1 cellular context compared by ENCODE assay signal in genomic region chr14:25756880-25757279, GRCh38.
TF ChIP-seq lines count a peak whose summit lies in the region.

No MANE protein-coding gene starts in this region.

TF ChIP-seq in H1, 55 proteins besides CTCF, POLR2A, EP300 and RAD21 (continued from another document):
- TF ChIP-seq SIX5 (IDR thresholded peaks at IDR 0.05; ENCODE audit: low read depth, low read length) (no peak), TAF1 (IDR thresholded peaks at IDR 0.05; ENCODE audit: low read depth, low read length) (peak; percentile 34; the same call in 1 of the 2 replicates), MAX (IDR thresholded peaks at IDR 0.05) (0 out of 2 replicates have a peak, but pooled peaks have one; percentile 13), GABPA (IDR thresholded peaks at IDR 0.05; ENCODE audit: borderline replicate concordance, insufficient read depth, low read length) (no peak), SIN3A (conservative IDR thresholded peaks at IDR 0.05 in 1 of 2, IDR thresholded peaks at IDR 0.05 in 1 of 2; ENCODE audit: low read depth in 1 of 2, low read length in 2 of 2) (no peak), POU5F1 (IDR thresholded peaks at IDR 0.05; ENCODE audit: low read depth, low read length) (no peak), SUZ12 (IDR thresholded peaks at IDR 0.05; ENCODE audit: low read length) (no peak), TCF12 (IDR thresholded peaks at IDR 0.05; ENCODE audit: low read depth, low read length) (no peak), BCL11A (IDR thresholded peaks at IDR 0.05; ENCODE audit: low read depth in 2 of 2, low read length in 2 of 2) (peak in 1 of 2 experiments; percentile 27), YY1 (IDR thresholded peaks at IDR 0.05; ENCODE audit: low read depth, low read length) (0 out of 2 replicates have a peak, but pooled peaks have one; percentile 3), SAP30 (IDR thresholded peaks at IDR 0.05; ENCODE audit: insufficient read depth, insufficient replicate concordance, low read length) (no peak), JUN (IDR thresholded peaks at IDR 0.05; ENCODE audit: low read depth, low read length) (no peak), CHD2 (IDR thresholded peaks at IDR 0.05; ENCODE audit: low read length) (no peak), HDAC2 (IDR thresholded peaks at IDR 0.05; ENCODE audit: borderline replicate concordance in 1 of 2, low read depth in 2 of 2, low read length in 2 of 2) (no peak), RXRA (IDR thresholded peaks at IDR 0.05; ENCODE audit: insufficient read depth, low read depth, low read length) (no peak), CEBPB (IDR thresholded peaks at IDR 0.05; ENCODE audit: low read depth, low read length) (peak; percentile 16; the same call in 1 of the 2 replicates), CBX5 (IDR thresholded peaks at IDR 0.05; ENCODE audit: low read depth, low read length) (no peak), TAF7 (optimal IDR thresholded peaks at IDR 0.05; ENCODE audit: borderline replicate concordance, low read depth, low read length) (no peak), SP1 (IDR thresholded peaks at IDR 0.05; ENCODE audit: low read depth, low read length) (peak; percentile 35; the same call in 1 of the 2 replicates)
